In genomic region chr5:146461319-146461718, GRCh38 we compare ENCODE assay signal across 23 cellular contexts. TPM values are rescaled to one million over a fixed set of nuclear protein-coding genes. Genes with fewer than 3 reads are reported as not detected.
A peak's percentile ranks its signal among the peaks of the same experiment; 100 is the strongest.
DNase-seq lines count a peak whose midpoint lies in the region; ATAC-seq and TF ChIP-seq lines count a peak whose summit lies in the region.
"Had no signal": no experiment of that assay in that cellular context is flagged by ENCODE, and none has a peak within 500 bp of the region (broad histone marks: within the 10 kb centered on the region; RNA-seq: fewer than 3 reads in every experiment).

No MANE protein-coding gene starts in this region.

- H3K4me2 ChIP-seq in GM23248 (ENCODE audit: unreplicated experiment): no peak overlapping the region
- H3K4me2 ChIP-seq in neural progenitor cell: no peak overlapping the region

- TF ChIP-seq POLR2A in body of pancreas (IDR thresholded peaks at IDR 0.05): no peak

- intact Hi-C loops in body of pancreas (cut with DNase I) (no loop called here), CD14-positive monocyte (cut with micrococcal nuclease) (no loop called here)

- H3K79me2 ChIP-seq in ACC112 (ENCODE audit: control insufficient read depth, insufficient read depth, low read length, unreplicated experiment) (peaks cover 61% of the 10 kb centered on the region), GM23248 (ENCODE audit: insufficient read depth) (peaks cover 100% of the 10 kb centered on the region), neural progenitor cell (ENCODE audit: low read depth) (peaks cover 87% of the 10 kb centered on the region)

- H3K4me1 Mint-ChIP-seq in neural progenitor cell (peaks cover 3% of the 10 kb centered on the region), CD14-positive monocyte (no peaks in the 10 kb centered on the region)
- H3K4me1 Mint-ChIP-seq: H9 had no signal

- H3K27ac Mint-ChIP-seq in neural progenitor cell (no peak overlapping the region), CD14-positive monocyte (no peak overlapping the region)
- H3K27ac Mint-ChIP-seq: activated naive CD8-positive, alpha-beta T cell; CD8-positive, alpha-beta T cell; H9; naive thymus-derived CD4-positive, alpha-beta T cell; stimulated activated effector memory CD8-positive, alpha-beta T cell treated with anti-CD3 and anti-CD28 coated beads, Interleukin-12 subunit alpha, Interleukin-12 subunit beta, amount 100 ng/mL, for 72 hours had no signal

- H3K36me3 ChIP-seq in ACC112 (ENCODE audit: insufficient read depth, low read length) (peaks cover 38% of the 10 kb centered on the region), GM23248 (ENCODE audit: low read depth) (peaks cover 49% of the 10 kb centered on the region), neural progenitor cell (peaks cover 67% of the 10 kb centered on the region), body of pancreas (replicated peaks in 1 of 2; ENCODE audit: insufficient read depth in 1 of 2, low read depth in 2 of 2) (peaks cover 20 to 36% of the 10 kb centered on the region in 2 donors), HAP-1 (replicated peaks) (peaks cover 90% of the 10 kb centered on the region)
- H3K36me3 ChIP-seq: breast epithelium had no signal

- H3K27me3 ChIP-seq in ACC112 (ENCODE audit: insufficient read depth, low read length) (no peaks in the 10 kb centered on the region), GM23248 (replicated peaks; ENCODE audit: insufficient read depth) (no peaks in the 10 kb centered on the region), neural progenitor cell (no peaks in the 10 kb centered on the region), body of pancreas (no peaks in the 10 kb centered on the region), HAP-1 (ENCODE audit: low read depth) (no peaks in the 10 kb centered on the region)
- H3K27me3 ChIP-seq: breast epithelium, pancreas, sigmoid colon, testis had no signal

- H3K4me3 ChIP-seq in ACC112 (ENCODE audit: low read depth, low read length) (no peak overlapping the region), GM23248 (no peak overlapping the region), fibroblast of the aortic adventitia (ENCODE audit: low read depth, low read length) (no peak overlapping the region), neural progenitor cell (no peak overlapping the region), body of pancreas (no peak overlapping the region), HAP-1 (no peak overlapping the region)
- H3K4me3 ChIP-seq: breast epithelium, pancreas, sigmoid colon, testis had no signal

- DNase-seq in GM23248: peak; percentile 36
- DNase-seq in fibroblast of the aortic adventitia (ENCODE audit: low read depth): peak; percentile 14
- no peak for DNase-seq in neural progenitor cell (ENCODE audit: low spot score)
- no peak for DNase-seq in body of pancreas
- DNase-seq in CD14-positive monocyte (ENCODE audit: low spot score): no peak
- no peak for DNase-seq in HAP-1 (ENCODE audit: low spot score in 2 of 2)
- DNase-seq: activated CD4-positive, alpha-beta T cell treated with anti-CD3 and anti-CD28 coated beads for 4 hours; CD8-positive, alpha-beta T cell; H9; kidney glomerular epithelial cell; mesendoderm; naive thymus-derived CD4-positive, alpha-beta T cell; NCI-H1436; NCI-H524; pancreas; sigmoid colon; testis had no signal

- in situ Hi-C loops in GM23248 (cut with MboI): no loop called here
- in situ Hi-C loops in HAP-1 (cut with MboI; ENCODE audit: low sequenced_read_pairs): loop anchor here (25.0 kb wide), 1 partner anchor 299 kb away; no protein-coding TSS in a partner anchor

- H4K20me1 ChIP-seq in GM23248 (ENCODE audit: insufficient read depth) (no peaks in the 10 kb centered on the region), neural progenitor cell (ENCODE audit: low read depth) (peaks cover 32% of the 10 kb centered on the region)

- H3K27ac ChIP-seq in ACC112 (ENCODE audit: low read depth, low read length) (peak overlapping the region; percentile 3), GM23248 (no peak overlapping the region), neural progenitor cell (no peak overlapping the region), body of pancreas (no peak overlapping the region)
- H3K27ac ChIP-seq: breast epithelium, pancreas, sigmoid colon, testis had no signal

- ATAC-seq in SK-N-SH treated with all-trans-retinoic acid at 6 μM for 48 hours (peak; percentile 87), body of pancreas (no peak)
- ATAC-seq: CD8-positive, alpha-beta T cell; naive thymus-derived CD4-positive, alpha-beta T cell; pancreas; stimulated activated effector memory CD8-positive, alpha-beta T cell treated with anti-CD3 and anti-CD28 coated beads, Interleukin-12 subunit alpha, Interleukin-12 subunit beta, amount 100 ng/mL, for 72 hours had no signal

- WGBS in GM23248 (ENCODE audit: low coverage in 1 of 2, low lambda C conversion rate in 2 of 2, missing lambda C conversion rate in 2 of 2), 2 experiments: 36 to 50% methylated on average over 1 of the region's 1 CpG
- 76 to 85% methylated on average over 1 of the region's 1 CpG for WGBS in body of pancreas, 2 donors

- H3K27me3 Mint-ChIP-seq in neural progenitor cell (ENCODE audit: insufficient read depth, low read depth) (no peaks in the 10 kb centered on the region), CD14-positive monocyte (ENCODE audit: low read depth in 3 of 3) (no peaks in the 10 kb centered on the region)
- H3K27me3 Mint-ChIP-seq: activated naive CD8-positive, alpha-beta T cell; naive thymus-derived CD4-positive, alpha-beta T cell had no signal

- H3F3A ChIP-seq in GM23248 (ENCODE audit: insufficient read depth) (peaks cover 25% of the 10 kb centered on the region), neural progenitor cell (ENCODE audit: low read depth) (peaks cover 13% of the 10 kb centered on the region)

- peaks cover 30% of the 10 kb centered on the region for H3K36me3 Mint-ChIP-seq in neural progenitor cell
- H3K36me3 Mint-ChIP-seq in CD14-positive monocyte: peaks cover 78 to 91% of the 10 kb centered on the region in 2 donors

- no peaks in the 10 kb centered on the region for H3K9me3 ChIP-seq in GM23248 (ENCODE audit: low read depth)
- no peaks in the 10 kb centered on the region for H3K9me3 ChIP-seq in neural progenitor cell (ENCODE audit: low read depth)
- no peaks in the 10 kb centered on the region for H3K9me3 ChIP-seq in body of pancreas
- H3K9me3 ChIP-seq in HAP-1: no peaks in the 10 kb centered on the region
- H3K9me3 ChIP-seq: breast epithelium, pancreas, sigmoid colon, testis had no signal

- H3K4me1 ChIP-seq in ACC112 (ENCODE audit: control insufficient read depth, insufficient read depth, low read length, unreplicated experiment): peaks cover 18% of the 10 kb centered on the region
- peaks cover 25% of the 10 kb centered on the region for H3K4me1 ChIP-seq in GM23248 (ENCODE audit: insufficient read depth)
- H3K4me1 ChIP-seq in neural progenitor cell: no peaks in the 10 kb centered on the region
- no peaks in the 10 kb centered on the region for H3K4me1 ChIP-seq in body of pancreas
- no peaks in the 10 kb centered on the region for H3K4me1 ChIP-seq in HAP-1
- H3K4me1 ChIP-seq: breast epithelium, pancreas, sigmoid colon, testis had no signal

- H3K4me3 Mint-ChIP-seq in neural progenitor cell: no peak overlapping the region
- H3K4me3 Mint-ChIP-seq in CD14-positive monocyte: no peak overlapping the region
- H3K4me3 Mint-ChIP-seq: activated naive CD8-positive, alpha-beta T cell; CD8-positive, alpha-beta T cell; H9; naive thymus-derived CD4-positive, alpha-beta T cell; stimulated activated effector memory CD8-positive, alpha-beta T cell treated with anti-CD3 and anti-CD28 coated beads, Interleukin-12 subunit alpha, Interleukin-12 subunit beta, amount 100 ng/mL, for 72 hours had no signal

- H2AFZ ChIP-seq in ACC112 (ENCODE audit: low read length, unreplicated experiment): no peak overlapping the region
- no peak overlapping the region for H2AFZ ChIP-seq in GM23248
- no peak overlapping the region for H2AFZ ChIP-seq in neural progenitor cell (replicated peaks)

- no peak overlapping the region for H3K9ac ChIP-seq in GM23248
- no peak overlapping the region for H3K9ac ChIP-seq in neural progenitor cell

- H3K9me2 ChIP-seq in GM23248 (ENCODE audit: insufficient read depth): no peaks in the 10 kb centered on the region

- H3K9me3 Mint-ChIP-seq in neural progenitor cell (no peaks in the 10 kb centered on the region), CD14-positive monocyte (no peaks in the 10 kb centered on the region)
- H3K9me3 Mint-ChIP-seq: CD8-positive, alpha-beta T cell; H9; naive thymus-derived CD4-positive, alpha-beta T cell; stimulated activated effector memory CD8-positive, alpha-beta T cell treated with anti-CD3 and anti-CD28 coated beads, Interleukin-12 subunit alpha, Interleukin-12 subunit beta, amount 100 ng/mL, for 72 hours had no signal

- no peak for TF ChIP-seq CTCF in fibroblast of the aortic adventitia (IDR thresholded peaks at IDR 0.05; ENCODE audit: insufficient read depth, low read length)
- no peak for TF ChIP-seq CTCF in neural progenitor cell (IDR thresholded peaks at IDR 0.05)
- TF ChIP-seq CTCF in body of pancreas (IDR thresholded peaks at IDR 0.05): no peak
- no peak for TF ChIP-seq CTCF in CD14-positive monocyte (IDR thresholded peaks at IDR 0.05)

TF ChIP-seq in SK-N-SH treated with all-trans-retinoic acid at 6 μM for 48 hours, 23 proteins besides CTCF, POLR2A, EP300 and RAD21 (continues in another document):
- peak; percentile 86 for TF ChIP-seq ISL1 (CRISPR knock-in tag; IDR thresholded peaks at IDR 0.05)
- TF ChIP-seq ZC3H10 (CRISPR knock-in tag; IDR thresholded peaks at IDR 0.05): no peak; the same call in 1 of the 2 replicates
- TF ChIP-seq RARB (CRISPR knock-in tag; IDR thresholded peaks at IDR 0.05): no peak

RNA-seq across cellular contexts. Expression of gene TCERG1, which starts 14.2 kb away (rescaled TPM):
- total RNA-seq in GM23248 (2014; rRNA removed; shearing (Covaris generic)): 23.6 and 31.1 TPM in 2 replicates
- polyA plus RNA-seq in GM23248 (2016; fragmentation: Nextera tagmentation; extraction: Ambion mirVana) (28.2 and 37.0 TPM in 2 replicates), CD14-positive monocyte (10 to 100 TPM; 11.6 to 18.0 TPM)
- total RNA-seq in fibroblast of the aortic adventitia (ENCODE audit: low replicate concordance) (58.7 and 66.4 TPM in 2 replicates), neural progenitor cell (ENCODE audit: low replicate concordance) (168 and 227 TPM in 2 replicates), body of pancreas (100 to 1,000 TPM in 1 of 2 donors, 10 to 100 TPM in 1; 41.5 to 147 TPM)

RNA-seq across cellular contexts. Expression of gene GPR151, which starts 54.7 kb away (rescaled TPM):
- total RNA-seq in GM23248 (2014; rRNA removed; shearing (Covaris generic)): not detected in 2 replicates
- not detected in 2 replicates for polyA plus RNA-seq in GM23248 (2016; fragmentation: Nextera tagmentation; extraction: Ambion mirVana)
- not detected in 2 replicates for total RNA-seq in fibroblast of the aortic adventitia (ENCODE audit: low replicate concordance)
- not detected in 2 replicates for total RNA-seq in neural progenitor cell (ENCODE audit: low replicate concordance)
- total RNA-seq in body of pancreas: not detected
- polyA plus RNA-seq in CD14-positive monocyte: not detected
- total RNA-seq: breast epithelium; CD8-positive, alpha-beta T cell; H9; naive thymus-derived CD4-positive, alpha-beta T cell; pancreas; sigmoid colon; testis had no signal
- polyA plus RNA-seq: AG04450, pancreas, sigmoid colon had no signal

Comparison
In these comparisons a context has a peak if more than half of its experiments do, and no peak if none do; other contexts are left out.
1. DNase-seq: peak in GM23248 (single experiment) and fibroblast of the aortic adventitia (single experiment); none in neural progenitor cell (single experiment), body of pancreas (0 of 4), CD14-positive monocyte (single experiment) and HAP-1 (0 of 2).